1 cellular context compared by ENCODE assay signal in the genomic region with DNA sequence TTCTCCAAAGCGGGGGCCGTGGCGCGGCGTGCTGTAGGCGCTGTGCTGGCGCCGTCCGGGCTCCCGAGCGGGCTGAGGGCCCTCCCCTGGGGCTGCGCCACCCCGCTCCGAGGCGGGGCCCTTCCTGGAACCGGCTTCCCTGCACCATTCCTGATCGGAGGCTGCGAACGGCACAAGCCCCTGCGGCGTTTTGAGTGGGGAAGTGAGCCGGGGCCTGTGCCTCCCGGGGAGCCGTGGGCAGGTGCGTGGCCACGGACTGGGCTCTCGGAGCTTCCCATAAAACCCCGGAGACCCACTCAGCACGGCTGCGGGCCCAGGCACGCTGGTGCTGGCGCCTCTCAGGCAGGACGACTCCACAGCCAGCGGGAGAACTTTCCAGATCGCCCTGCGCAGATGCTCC.
TF ChIP-seq lines count a peak whose summit lies in the region.

No MANE protein-coding gene starts in this region.

TF ChIP-seq in GM23338, 12 proteins besides CTCF, POLR2A, EP300 and RAD21 (continued from another document):
- TF ChIP-seq NANOG (IDR thresholded peaks at IDR 0.05; ENCODE audit: borderline replicate concordance) (no peak), STAT1 (IDR thresholded peaks at IDR 0.05; ENCODE audit: unreplicated experiment) (no peak), POLR2AphosphoS5 (IDR thresholded peaks at IDR 0.05; ENCODE audit: low read depth) (peak; percentile 25; the same call in 1 of the 2 replicates), JUNB (IDR thresholded peaks at IDR 0.05; ENCODE audit: unreplicated experiment) (no peak)
